Comparison of ENCODE assay signal across 11 cellular contexts in genomic region chr7:2800923-2801682, GRCh38. TPM values are rescaled to one million over a fixed set of nuclear protein-coding genes. Genes with fewer than 3 reads are reported as not detected.
DNase-seq lines count a peak whose midpoint lies in the region; ATAC-seq, FAIRE-seq and TF ChIP-seq lines count a peak whose summit lies in the region.
"Had no signal": no experiment of that assay in that cellular context is flagged by ENCODE, and none has a peak within 500 bp of the region (broad histone marks: within the 10 kb centered on the region; RNA-seq: fewer than 3 reads in every experiment).

No MANE protein-coding gene starts in this region.

- H3K4me3 Mint-ChIP-seq in astrocyte (ENCODE audit: unreplicated experiment), result no peak overlapping the region

- DNase-seq in DMS53 (lab: John Stamatoyannopoulos, UW) (peak; percentile 6), DMS53 treated with DMSO at 0.1 percent for 48 hours (lab: John Stamatoyannopoulos, UW; ENCODE audit: unreplicated experiment) (no peak), astrocyte (ENCODE audit: low read depth) (peak; percentile 87), keratinocyte (ENCODE audit: low read depth, low spot score) (no peak), tibial artery (peak in 1 of 2 donors; percentile 64), DMS114 treated with DMSO at 0.1 percent for 48 hours (lab: John Stamatoyannopoulos, UW; ENCODE audit: unreplicated experiment) (no peak)
- DNase-seq: 8988T; activated CD8-positive, alpha-beta memory T cell treated with anti-CD3 and anti-CD28 coated beads for 24 hours; NCI-H2227 treated with DMSO at 0.1 percent for 48 hours had no signal

- ATAC-seq in HG03521 (IDR thresholded peaks at IDR 0.05; ENCODE audit: unreplicated experiment) (no peak), HG03108 (IDR thresholded peaks at IDR 0.05; ENCODE audit: unreplicated experiment) (no peak)

- H3K27me3 ChIP-seq in astrocyte (ENCODE audit: insufficient read depth, low read length), result no peaks in the 10 kb centered on the region
- H3K27me3 ChIP-seq in keratinocyte (ENCODE audit: control insufficient read depth, extremely low read depth, insufficient read depth, low read length), result no peaks in the 10 kb centered on the region
- no peaks in the 10 kb centered on the region for H3K27me3 ChIP-seq in tibial artery

- H3K27ac Mint-ChIP-seq in astrocyte (ENCODE audit: unreplicated experiment), result peak overlapping the region; percentile 71

- intact Hi-C loops in tibial artery (cut with DNase I; ENCODE audit: low total_unique reads), result loop anchor here (5.0 kb wide), 1 partner anchor 39 kb away; no protein-coding TSS in a partner anchor

- H3K36me3 ChIP-seq in astrocyte (ENCODE audit: insufficient read depth, low read length) (no peaks in the 10 kb centered on the region), keratinocyte (ENCODE audit: control insufficient read depth in 2 of 2, extremely low read depth in 1 of 2, insufficient read depth in 2 of 2, low read length in 2 of 2) (no peaks in the 10 kb centered on the region), tibial artery (no peaks in the 10 kb centered on the region)

- H3K9ac ChIP-seq in astrocyte (ENCODE audit: low read length), result peak overlapping the region; percentile 76
- peak overlapping the region; percentile 3 for H3K9ac ChIP-seq in keratinocyte (ENCODE audit: control insufficient read depth, extremely low read depth, insufficient read depth, low read length)

- H3K4me3 ChIP-seq in astrocyte (ENCODE audit: insufficient read depth, low read depth, low read length) (no peak overlapping the region), keratinocyte (ENCODE audit: control insufficient read depth in 2 of 3, extremely low read depth in 1 of 3, insufficient read depth in 2 of 3, low read depth in 1 of 3, low read length in 3 of 3) (no peak overlapping the region), tibial artery (peak overlapping the region in 1 of 2 donors; percentile 12)

- H3K4me1 ChIP-seq in astrocyte (ENCODE audit: insufficient read depth, low read length), result peaks cover 33% of the 10 kb centered on the region
- peaks cover 29% of the 10 kb centered on the region for H3K4me1 ChIP-seq in keratinocyte (ENCODE audit: control insufficient read depth, extremely low read depth, insufficient read depth, low read length)
- peaks cover 0 to 45% (median 33%) of the 10 kb centered on the region in 4 donors for H3K4me1 ChIP-seq in tibial artery

- H3K79me2 ChIP-seq in astrocyte (ENCODE audit: insufficient read depth, low read length) (peaks cover 95% of the 10 kb centered on the region), keratinocyte (ENCODE audit: control insufficient read depth, insufficient read depth, low read length) (peaks cover 83% of the 10 kb centered on the region)

- H3K4me2 ChIP-seq in astrocyte (ENCODE audit: low read length) (peak overlapping the region; percentile 86), keratinocyte (ENCODE audit: control insufficient read depth, extremely low read depth, insufficient read depth, low read depth, low read length) (peak overlapping the region; percentile 23)

- H3K9me3 ChIP-seq in astrocyte (ENCODE audit: insufficient read depth, low read depth, low read length) (no peaks in the 10 kb centered on the region), keratinocyte (ENCODE audit: control insufficient read depth, low read depth, low read length) (no peaks in the 10 kb centered on the region), tibial artery (no peaks in the 10 kb centered on the region)

- H3K27me3 Mint-ChIP-seq in astrocyte (ENCODE audit: low read depth, unreplicated experiment), result no peaks in the 10 kb centered on the region

- H2AFZ ChIP-seq in astrocyte (ENCODE audit: low read depth, low read length) (no peak overlapping the region), keratinocyte (ENCODE audit: control insufficient read depth, low read length) (no peak overlapping the region)

- TF ChIP-seq CTCF in astrocyte (IDR thresholded peaks at IDR 0.05; ENCODE audit: insufficient read depth, low read depth, low read length), result no peak
- TF ChIP-seq CTCF in keratinocyte (optimal IDR thresholded peaks at IDR 0.05 in 1 of 3, IDR thresholded peaks at IDR 0.05 in 1 of 3, conservative IDR thresholded peaks at IDR 0.05 in 1 of 3; ENCODE audit: extremely low read depth in 1 of 3, insufficient read depth in 2 of 3, low read length in 3 of 3), result no peak
- no peak for TF ChIP-seq CTCF in tibial artery (IDR thresholded peaks at IDR 0.05)

- H4K20me1 ChIP-seq in astrocyte (ENCODE audit: insufficient read depth, low read length) (peaks cover 76% of the 10 kb centered on the region), keratinocyte (ENCODE audit: control insufficient read depth, extremely low read depth, insufficient read depth, low read length) (peaks cover 8% of the 10 kb centered on the region)

- no peaks in the 10 kb centered on the region for H3K36me3 Mint-ChIP-seq in astrocyte (ENCODE audit: low read depth, unreplicated experiment)

- dilution Hi-C loops in keratinocyte (cut with MboI; ENCODE audit: extremely low pct_ligation_motif_present, low sequenced_read_pairs), result no loop called here

- H3K9me3 Mint-ChIP-seq in astrocyte (ENCODE audit: unreplicated experiment), result no peaks in the 10 kb centered on the region

- no peaks in the 10 kb centered on the region for H3K9me1 ChIP-seq in keratinocyte (ENCODE audit: control insufficient read depth, extremely low read depth, insufficient read depth, low read length)

- peaks cover 48% of the 10 kb centered on the region for H3K4me1 Mint-ChIP-seq in astrocyte (ENCODE audit: low read depth, unreplicated experiment)

- H3K27ac ChIP-seq in astrocyte (ENCODE audit: low read depth, low read length) (peak overlapping the region; percentile 74), keratinocyte (ENCODE audit: control insufficient read depth, insufficient read depth, low read length) (no peak overlapping the region), tibial artery (peak overlapping the region; percentile 66 to 69)

- FAIRE-seq in astrocyte (lab: Jason Lieb, UNC) (no peak), keratinocyte (lab: Jason Lieb, UNC) (no peak)

RNA-seq across cellular contexts. Expression of gene GNA12, which starts 43.0 kb away (rescaled TPM):
- total RNA-seq in astrocyte, result 67.2 and 72.7 TPM in 2 replicates
- polyA plus RNA-seq in keratinocyte, result 35.5 to 67.5 TPM (median 42.1 TPM) in 3 replicates
- polyA plus RNA-seq in keratinocyte (2011; ENCODE audit: low read depth), result 3.5 TPM
- 52.4 and 61.2 TPM in 2 replicates for polyA plus RNA-seq in keratinocyte (2011; cell fraction: cytosol; rRNA removed)
- polyA plus RNA-seq in keratinocyte (2011; cell fraction: nucleus; rRNA removed), result 30.6 and 47.8 TPM in 2 replicates
- polyA plus RNA-seq in keratinocyte (2012; ENCODE audit: low replicate concordance), result 12.7 and 39.9 TPM in 2 replicates
- polyA minus RNA-seq in keratinocyte, result 55.6 to 84.6 TPM (median 76.0 TPM) in 3 replicates
- 50.1 TPM for polyA minus RNA-seq in keratinocyte (2011; cell fraction: cytosol; rRNA and poly(A)+ RNA removed)
- 29.0 and 40.4 TPM in 2 replicates for polyA minus RNA-seq in keratinocyte (2011; cell fraction: nucleus; rRNA and poly(A)+ RNA removed)

Comparison
In these comparisons a context has a peak if more than half of its experiments do, and no peak if none do; other contexts are left out.
1. DNase-seq: peak in DMS53 (single experiment) and astrocyte (single experiment); none in DMS53 treated with DMSO at 0.1 percent for 48 hours (single experiment), keratinocyte (single experiment) and DMS114 treated with DMSO at 0.1 percent for 48 hours (single experiment).